ENCODE assay signal across 8 cellular contexts in the genomic region with DNA sequence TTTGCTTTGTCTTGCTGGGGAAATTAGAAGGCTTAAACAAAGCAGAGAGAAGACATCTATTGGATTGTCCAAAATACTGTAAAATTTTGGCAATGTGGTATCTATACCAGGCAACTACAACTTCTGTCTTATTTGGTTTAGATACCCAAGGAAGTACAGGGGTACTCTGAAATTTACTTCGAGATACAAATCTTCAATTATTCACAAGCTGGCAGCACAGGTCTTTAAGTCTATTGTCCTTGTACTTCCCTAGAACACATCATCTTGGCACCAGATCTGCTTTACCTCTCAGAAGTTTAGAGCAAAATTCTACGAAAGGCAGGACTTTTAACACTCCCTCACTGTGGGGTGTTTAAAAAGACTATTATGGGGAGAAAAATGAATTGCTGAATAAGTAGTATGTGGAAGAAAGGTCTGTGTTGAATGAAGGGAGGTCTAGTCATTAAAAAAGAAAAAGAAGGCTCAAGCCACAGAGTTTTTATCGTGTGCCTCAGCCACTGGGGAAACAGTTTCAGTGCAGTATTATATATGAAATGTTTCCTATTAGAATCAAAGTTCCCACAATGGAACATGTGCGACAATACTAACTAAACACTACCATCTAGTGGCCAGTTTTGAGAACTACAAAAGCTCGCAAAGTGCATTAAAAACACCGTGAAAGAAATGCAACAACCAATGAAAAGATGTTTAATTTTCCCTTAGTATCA.
DNase-seq lines count a peak whose midpoint lies in the region; ATAC-seq and TF ChIP-seq lines count a peak whose summit lies in the region.

No MANE protein-coding gene starts in this region.

- H2BK120ac ChIP-seq in mesenchymal stem cell (ENCODE audit: low read depth, low read length): no peak overlapping the region

- ATAC-seq in GM21529 (IDR thresholded peaks at IDR 0.05; ENCODE audit: unreplicated experiment) (peak; percentile 57), aorta (ENCODE audit: low FRiP score) (peak; percentile 84)
- peak; percentile 70 for ATAC-seq in effector memory CD8-positive, alpha-beta T cell (replicated peaks)

- peak; percentile 79 for TF ChIP-seq CTCF in RWPE1 (conservative IDR thresholded peaks at IDR 0.05; ENCODE audit: low read depth)

- no peak overlapping the region for H3K9ac ChIP-seq in HUES6 (ENCODE audit: low read length)
- H3K9ac ChIP-seq in mesenchymal stem cell (ENCODE audit: low read length): peak overlapping the region; percentile 66

- no peak overlapping the region for H2AK5ac ChIP-seq in mesenchymal stem cell (ENCODE audit: low read length, severe bottlenecking)

- intact Hi-C loops in activated CD4-positive, alpha-beta T cell treated with anti-CD3 and anti-CD28 coated beads, Interleukin-2, amount 10 ng/mL, durations not matched to agents 24 days and 14 days (cut with micrococcal nuclease): loop anchor here (1.0 to 10.0 kb wide), 9 partner anchors 9 to 915 kb away; no protein-coding TSS in a partner anchor
- intact Hi-C loops in aorta (cut with DNase I): loop anchor here (2.0 to 10.0 kb wide), 5 partner anchors 125 to 605 kb away; no protein-coding TSS in a partner anchor

- peak overlapping the region; percentile 33 for H3K4me2 ChIP-seq in mesenchymal stem cell (ENCODE audit: low read length, poor library complexity, severe bottlenecking)

- H2BK5ac ChIP-seq in mesenchymal stem cell (ENCODE audit: low read depth, low read length, poor library complexity, severe bottlenecking): no peak overlapping the region

- no peak overlapping the region for H3K18ac ChIP-seq in mesenchymal stem cell (ENCODE audit: low read depth in 1 of 2, low read length in 2 of 2)

- H4K8ac ChIP-seq in mesenchymal stem cell (ENCODE audit: low read length): no peak overlapping the region

- no peak overlapping the region for H3K4ac ChIP-seq in mesenchymal stem cell (ENCODE audit: low read depth in 1 of 2, low read length in 2 of 2)

- H3K4me1 ChIP-seq in HUES6 (ENCODE audit: control insufficient read depth, insufficient read depth, low read length) (peaks cover 15% of the 10 kb centered on the region), mesenchymal stem cell (ENCODE audit: control insufficient read depth, insufficient read depth, low read depth, low read length) (no peaks in the 10 kb centered on the region), aorta (ENCODE audit: control insufficient read depth in 1 of 2, insufficient read depth in 2 of 2, low read length in 2 of 2) (peaks cover 0 to 4% of the 10 kb centered on the region in 2 donors)

- H3K9me3 ChIP-seq in HUES6 (ENCODE audit: control insufficient read depth, insufficient read depth, low read depth, low read length): no peaks in the 10 kb centered on the region
- H3K9me3 ChIP-seq in mesenchymal stem cell (ENCODE audit: control insufficient read depth, low read length): no peaks in the 10 kb centered on the region
- no peaks in the 10 kb centered on the region for H3K9me3 ChIP-seq in aorta (ENCODE audit: control insufficient read depth, low read length)

- no peak overlapping the region for H2AFZ ChIP-seq in mesenchymal stem cell (ENCODE audit: low read depth, low read length)

- no peaks in the 10 kb centered on the region for H3K79me1 ChIP-seq in mesenchymal stem cell (replicated peaks; ENCODE audit: low read length, poor library complexity, severe bottlenecking)

- H2BK15ac ChIP-seq in mesenchymal stem cell (ENCODE audit: low read depth, poor library complexity, severe bottlenecking): no peak overlapping the region

- CTCF ChIA-PET in RWPE1 (lab: Yijun Ruan, JAX): interaction anchor here (0.6 to 2.8 kb wide), 14 partner anchors 8 to 1652 kb away, joined by 3 to 24 read pairs (median 4); no protein-coding TSS in a partner anchor

- H3K14ac ChIP-seq in mesenchymal stem cell (ENCODE audit: low read length in 2 of 2): no peak overlapping the region

- H3K4me1 Mint-ChIP-seq in activated CD4-positive, alpha-beta T cell treated with anti-CD3 and anti-CD28 coated beads, Interleukin-2, amount 10 ng/mL, durations not matched to agents 24 days and 14 days: no peaks in the 10 kb centered on the region
- no peaks in the 10 kb centered on the region for H3K4me1 Mint-ChIP-seq in effector memory CD8-positive, alpha-beta T cell (ENCODE audit: low read depth in 2 of 2)

- H4K91ac ChIP-seq in mesenchymal stem cell (ENCODE audit: low read length): no peak overlapping the region

- no peak overlapping the region for H2BK12ac ChIP-seq in mesenchymal stem cell (ENCODE audit: low read length in 2 of 2)

- H3K9me3 Mint-ChIP-seq in activated CD4-positive, alpha-beta T cell treated with anti-CD3 and anti-CD28 coated beads, Interleukin-2, amount 10 ng/mL, durations not matched to agents 24 days and 14 days: no peaks in the 10 kb centered on the region
- no peaks in the 10 kb centered on the region for H3K9me3 Mint-ChIP-seq in effector memory CD8-positive, alpha-beta T cell

- H3K27ac ChIP-seq in HUES6 (ENCODE audit: low read depth, low read length) (no peak overlapping the region), RWPE1 (no peak overlapping the region), mesenchymal stem cell (ENCODE audit: low read length, poor library complexity, severe bottlenecking) (peak overlapping the region; percentile 60), aorta (ENCODE audit: low read depth in 1 of 2, low read length in 2 of 2) (no peak overlapping the region)

- WGBS in mesenchymal stem cell: 92% methylated on average over 2 of the region's 6 CpGs
- WGBS in aorta, 2 donors: 24 to 25% methylated on average over 6 of the region's 6 CpGs

- H3K27ac Mint-ChIP-seq in activated CD4-positive, alpha-beta T cell treated with anti-CD3 and anti-CD28 coated beads, Interleukin-2, amount 10 ng/mL, durations not matched to agents 24 days and 14 days: no peak overlapping the region
- H3K27ac Mint-ChIP-seq in effector memory CD8-positive, alpha-beta T cell: no peak overlapping the region

- no peak overlapping the region for H3K23ac ChIP-seq in mesenchymal stem cell (ENCODE audit: low read length in 2 of 2)

- H3K27me3 ChIP-seq in HUES6 (ENCODE audit: control insufficient read depth, insufficient read depth, low read length) (no peaks in the 10 kb centered on the region), mesenchymal stem cell (ENCODE audit: control insufficient read depth in 1 of 2, insufficient read depth in 1 of 2, low read length in 2 of 2) (peaks cover 0 to 8% of the 10 kb centered on the region in 2 experiments), aorta (ENCODE audit: control insufficient read depth in 1 of 2, insufficient read depth in 2 of 2, low read length in 1 of 2) (no peaks in the 10 kb centered on the region)

- H3K27me3 Mint-ChIP-seq in activated CD4-positive, alpha-beta T cell treated with anti-CD3 and anti-CD28 coated beads, Interleukin-2, amount 10 ng/mL, durations not matched to agents 24 days and 14 days: peaks cover 12% of the 10 kb centered on the region
- peaks cover 10 to 13% of the 10 kb centered on the region in 2 donors for H3K27me3 Mint-ChIP-seq in effector memory CD8-positive, alpha-beta T cell

- H3K4me3 Mint-ChIP-seq in activated CD4-positive, alpha-beta T cell treated with anti-CD3 and anti-CD28 coated beads, Interleukin-2, amount 10 ng/mL, durations not matched to agents 24 days and 14 days: no peak overlapping the region
- no peak overlapping the region for H3K4me3 Mint-ChIP-seq in effector memory CD8-positive, alpha-beta T cell

- H3K36me3 Mint-ChIP-seq in activated CD4-positive, alpha-beta T cell treated with anti-CD3 and anti-CD28 coated beads, Interleukin-2, amount 10 ng/mL, durations not matched to agents 24 days and 14 days (ENCODE audit: low read depth): no peaks in the 10 kb centered on the region
- H3K36me3 Mint-ChIP-seq in effector memory CD8-positive, alpha-beta T cell (ENCODE audit: insufficient read depth): no peaks in the 10 kb centered on the region

- POLR2A ChIA-PET in RWPE1 (lab: Yijun Ruan, JAX; ENCODE audit: low non-redundant PET): no interaction called here

- H3K36me3 ChIP-seq in HUES6 (ENCODE audit: control insufficient read depth, insufficient read depth, low read length) (no peaks in the 10 kb centered on the region), mesenchymal stem cell (ENCODE audit: control insufficient read depth in 1 of 2, insufficient read depth in 2 of 2, low read depth in 1 of 2, low read length in 2 of 2) (no peaks in the 10 kb centered on the region), aorta (ENCODE audit: control insufficient read depth in 1 of 2, insufficient read depth in 2 of 2, low read length in 1 of 2) (no peaks in the 10 kb centered on the region)

- H3K4me3 ChIP-seq in HUES6 (ENCODE audit: low read depth, low read length) (peak overlapping the region; percentile 30; the same call in 1 of the 2 replicates), mesenchymal stem cell (ENCODE audit: insufficient read depth in 1 of 2, low read depth in 1 of 2, low read length in 2 of 2) (no peak overlapping the region), aorta (ENCODE audit: low read length in 2 of 2) (no peak overlapping the region)

- DNase-seq in activated CD4-positive, alpha-beta T cell treated with anti-CD3 and anti-CD28 coated beads, Interleukin-2, amount 10 ng/mL, durations not matched to agents 24 days and 14 days: peak; percentile 80
- DNase-seq in activated CD4-positive, alpha-beta T cell treated with anti-CD3 and anti-CD28 coated beads, Interleukin-2, amount 50 U/mL, for 48 hours: no peak
- DNase-seq in RWPE1 (ENCODE audit: low spot score): peak; percentile 54
- peak; percentile 15 to 21 (median 18) for DNase-seq in effector memory CD8-positive, alpha-beta T cell
- peak; percentile 74 for DNase-seq in mesenchymal stem cell
- DNase-seq in aorta: no peak

Comparison
In these comparisons a context has a peak if more than half of its experiments do, and no peak if none do; other contexts are left out.
1. DNase-seq: peak in activated CD4-positive, alpha-beta T cell treated with anti-CD3 and anti-CD28 coated beads, Interleukin-2, amount 10 ng/mL, durations not matched to agents 24 days and 14 days (single experiment), RWPE1 (single experiment), effector memory CD8-positive, alpha-beta T cell (3 of 3) and mesenchymal stem cell (single experiment); none in activated CD4-positive, alpha-beta T cell treated with anti-CD3 and anti-CD28 coated beads, Interleukin-2, amount 50 U/mL, for 48 hours (0 of 2) and aorta (0 of 2).
2. Peak in every context shown above with its lines, with median percentiles within 50 percentile points of each other: ATAC-seq.